In the genomic region with DNA sequence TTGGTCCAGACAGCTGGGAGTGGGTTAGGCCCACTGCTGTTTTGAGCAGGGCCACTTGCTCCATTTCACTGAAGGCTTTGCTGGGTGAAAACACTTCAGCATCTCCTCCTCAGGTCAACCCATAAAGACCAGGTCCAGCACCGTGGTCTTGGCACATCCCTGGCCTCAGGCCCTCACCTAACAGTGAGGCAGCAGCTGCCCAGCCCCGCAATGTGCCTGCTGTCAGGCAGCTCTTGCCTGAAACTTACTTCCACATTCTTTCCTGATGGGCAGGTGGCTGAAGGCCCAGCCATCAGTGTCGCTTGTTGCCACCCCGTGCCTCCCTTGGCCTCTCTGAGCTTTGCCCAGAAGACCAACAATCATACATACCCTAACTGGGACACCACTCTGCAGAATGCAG, we compare ENCODE assay signal across 15 cellular contexts. TPM values are rescaled to one million over a fixed set of nuclear protein-coding genes. Genes with fewer than 3 reads are reported as not detected.
A peak's percentile ranks its signal among the peaks of the same experiment; 100 is the strongest.
DNase-seq lines count a peak whose midpoint lies in the region; ATAC-seq, FAIRE-seq and TF ChIP-seq lines count a peak whose summit lies in the region.
"Had no signal": no experiment of that assay in that cellular context is flagged by ENCODE, and none has a peak within 500 bp of the region (broad histone marks: within the 10 kb centered on the region; RNA-seq: fewer than 3 reads in every experiment).

No MANE protein-coding gene starts in this region.

- no peak overlapping the region for H3K4me3 Mint-ChIP-seq in MCF 10A (ENCODE audit: unreplicated experiment)
- no peak overlapping the region for H3K4me3 Mint-ChIP-seq in activated B cell treated with CpG ODN at 0.5 μM for 24 hours
- H3K4me3 Mint-ChIP-seq: mesothelial cell of epicardium had no signal

- H3K36me3 Mint-ChIP-seq in MCF 10A (ENCODE audit: insufficient read depth, unreplicated experiment) (peaks cover 76% of the 10 kb centered on the region), activated B cell treated with CpG ODN at 0.5 μM for 24 hours (ENCODE audit: low read depth) (peaks cover 54% of the 10 kb centered on the region)

- H3K27me3 Mint-ChIP-seq in MCF 10A (ENCODE audit: insufficient read depth, unreplicated experiment): no peaks in the 10 kb centered on the region
- H3K27me3 Mint-ChIP-seq in activated B cell treated with CpG ODN at 0.5 μM for 24 hours: no peaks in the 10 kb centered on the region

- H3K4me1 Mint-ChIP-seq in MCF 10A (ENCODE audit: insufficient read depth, unreplicated experiment) (no peaks in the 10 kb centered on the region), activated B cell treated with CpG ODN at 0.5 μM for 24 hours (peaks cover 14% of the 10 kb centered on the region)

- H3K4me1 ChIP-seq in breast epithelium (peaks cover 0 to 11% of the 10 kb centered on the region in 2 donors), left ventricle myocardium inferior (peaks cover 27% of the 10 kb centered on the region), thymus (ENCODE audit: control insufficient read depth, insufficient read depth, low read length) (no peaks in the 10 kb centered on the region)

- FAIRE-seq in HTR-8/SVneo (lab: Jason Lieb, UNC): no peak
- FAIRE-seq: H54 had no signal

- no peak for TF ChIP-seq CTCF in breast epithelium (IDR thresholded peaks at IDR 0.05)
- TF ChIP-seq CTCF in MCF 10A (IDR thresholded peaks at IDR 0.05; ENCODE audit: unreplicated experiment): no peak
- no peak for TF ChIP-seq CTCF in activated B cell treated with CpG ODN at 0.5 μM for 24 hours (IDR thresholded peaks at IDR 0.05)
- no peak for TF ChIP-seq CTCF in left ventricle myocardium inferior (IDR thresholded peaks at IDR 0.05; ENCODE audit: borderline replicate concordance)

- no TSS peak for BruUV-seq in MCF 10A (replicated peaks; lab: Mats Ljungman, UMichigan)

- DNase-seq in breast epithelium (ENCODE audit: low spot score in 2 of 2): no peak
- DNase-seq in MCF 10A (ENCODE audit: unreplicated experiment): no peak
- DNase-seq in activated B cell treated with CpG ODN at 0.5 μM for 24 hours: no peak
- no peak for DNase-seq in left ventricle myocardium inferior
- DNase-seq in HTR-8/SVneo (ENCODE audit: insufficient read length, low spot score): no peak
- DNase-seq in cerebellar nuclear complex (lab: John Stamatoyannopoulos, UW): no peak
- no peak for DNase-seq in NCI-H1417 treated with DMSO at 0.1 percent for 48 hours (lab: John Stamatoyannopoulos, UW)
- DNase-seq: BE2C, MV-4-11, SK-N-SH had no signal

- H3K4me3 ChIP-seq in breast epithelium: no peak overlapping the region
- no peak overlapping the region for H3K4me3 ChIP-seq in left ventricle myocardium inferior
- H3K4me3 ChIP-seq in thymus (ENCODE audit: low read length): no peak overlapping the region
- H3K4me3 ChIP-seq: adrenal gland had no signal

- H3K9me3 Mint-ChIP-seq in MCF 10A (ENCODE audit: unreplicated experiment) (no peaks in the 10 kb centered on the region), activated B cell treated with CpG ODN at 0.5 μM for 24 hours (no peaks in the 10 kb centered on the region)
- H3K9me3 Mint-ChIP-seq: mesothelial cell of epicardium had no signal

- peak overlapping the region; percentile 15 to 28 for H3K27ac ChIP-seq in breast epithelium
- peak overlapping the region; percentile 2 for H3K27ac ChIP-seq in left ventricle myocardium inferior (replicated peaks)
- H3K27ac ChIP-seq in thymus (ENCODE audit: low read depth): peak overlapping the region; percentile 37
- H3K27ac ChIP-seq: parathyroid adenoma had no signal

- no peak for ATAC-seq in activated B cell treated with CpG ODN at 0.5 μM for 24 hours (ENCODE audit: low read depth)

- H3K27me3 ChIP-seq in breast epithelium: no peaks in the 10 kb centered on the region
- no peaks in the 10 kb centered on the region for H3K27me3 ChIP-seq in left ventricle myocardium inferior (ENCODE audit: low read depth)
- H3K27me3 ChIP-seq in thymus (ENCODE audit: control insufficient read depth, insufficient read depth): no peaks in the 10 kb centered on the region
- H3K27me3 ChIP-seq: adrenal gland, BE2C had no signal

- WGBS in thymus: 67% methylated on average over 4 of the region's 4 CpGs

- H3K36me3 ChIP-seq in breast epithelium: no peaks in the 10 kb centered on the region
- peaks cover 74% of the 10 kb centered on the region for H3K36me3 ChIP-seq in left ventricle myocardium inferior
- peaks cover 36% of the 10 kb centered on the region for H3K36me3 ChIP-seq in thymus (ENCODE audit: control insufficient read depth, insufficient read depth)

- POLR2A ChIA-PET in MCF 10A (lab: Yijun Ruan, JAX) (interaction anchor here (0.6 to 7.0 kb wide), 4 partner anchors 9 to 101 kb away, joined by 3 to 25 read pairs (median 4); a partner anchor contains a TSS), activated B cell treated with CpG ODN at 0.5 μM for 24 hours (lab: Charles Lee) (interaction anchor here (0.5 to 2.2 kb wide), 2 partner anchors 19 to 101 kb away, joined by 4 to 7 read pairs; a partner anchor contains a TSS)

- CTCF ChIA-PET in MCF 10A (lab: Yijun Ruan, JAX) (interaction anchor here (0.5 to 1.3 kb wide), 3 partner anchors 8 to 391 kb away, joined by 3 to 4 read pairs (median 3); no protein-coding TSS in a partner anchor), activated B cell treated with CpG ODN at 0.5 μM for 24 hours (lab: Charles Lee) (interaction anchor here (3.6 kb wide), 1 partner anchor 82 kb away, joined by 15 read pairs; no protein-coding TSS in a partner anchor)

- intact Hi-C loops in breast epithelium (cut with DNase I; ENCODE audit: low total_unique reads) (no loop called here), MCF 10A (cut with micrococcal nuclease) (no loop called here), activated B cell treated with CpG ODN at 0.5 μM for 24 hours (cut with micrococcal nuclease) (no loop called here), left ventricle myocardium inferior (cut with micrococcal nuclease) (no loop called here)

- TF ChIP-seq POLR2A in breast epithelium (IDR thresholded peaks at IDR 0.05): no peak

- H3K27ac Mint-ChIP-seq in MCF 10A (ENCODE audit: low read depth, unreplicated experiment) (no peak overlapping the region), activated B cell treated with CpG ODN at 0.5 μM for 24 hours (peak overlapping the region; percentile 26)

- H3K9me3 ChIP-seq in breast epithelium: no peaks in the 10 kb centered on the region
- no peaks in the 10 kb centered on the region for H3K9me3 ChIP-seq in left ventricle myocardium inferior (replicated peaks)
- H3K9me3 ChIP-seq in thymus (ENCODE audit: control insufficient read depth): peaks cover 1% of the 10 kb centered on the region
- H3K9me3 ChIP-seq: adrenal gland, BE2C, SK-N-SH had no signal

RNA-seq across cellular contexts. Expression of a gene that starts 54.4 kb away (rescaled TPM):
- total RNA-seq in breast epithelium (10 to 100 TPM; 29.4 to 56.2 (median 43.3) TPM), MCF 10A (2022) (76.3 and 87.1 TPM in 2 replicates), activated B cell treated with CpG ODN at 0.5 μM for 24 hours (69.8 and 76.2 TPM in 2 replicates), left ventricle myocardium inferior (32.0 TPM)
- polyA plus RNA-seq in thymus: 66.6 TPM
